8 cellular contexts compared by ENCODE assay signal in genomic region chr20:36543187-36544133, GRCh38. TPM values are rescaled to one million over a fixed set of nuclear protein-coding genes. Genes with fewer than 3 reads are reported as not detected.
A peak's percentile ranks its signal among the peaks of the same experiment; 100 is the strongest.
DNase-seq lines count a peak whose midpoint lies in the region; ATAC-seq, FAIRE-seq and TF ChIP-seq lines count a peak whose summit lies in the region.

No MANE protein-coding gene starts in this region.

- DNase-seq in AG08395 (ENCODE audit: low spot score) (peak; percentile 89), T1000 (lab: John Stamatoyannopoulos, UW) (peak; percentile 30), Right ventricle myocardium inferior (ENCODE audit: missing footprints) (peak; percentile 89), pancreas (peak in 2 of 6 donors; percentile 39 to 52), SW480 (ENCODE audit: low spot score) (no peak), SKM-1 treated with dmso at 0.1 percent for 144 hours (lab: John Stamatoyannopoulos, UW; ENCODE audit: unreplicated experiment) (no peak), RKO (ENCODE audit: low spot score) (no peak)

- no peaks in the 10 kb centered on the region for H3K4me1 ChIP-seq in pancreas

- H3K27ac ChIP-seq in pancreas: no peak overlapping the region

- no peaks in the 10 kb centered on the region for H3K9me3 ChIP-seq in pancreas

- ATAC-seq in Right ventricle myocardium inferior (peak; percentile 61), pancreas (peak in 3 of 4 donors; percentile 15 to 45 (median 19)), HG02623 (IDR thresholded peaks at IDR 0.05; ENCODE audit: unreplicated experiment) (no peak)

- 78 to 81% methylated on average over 13 to 14 of the region's 14 CpGs for WGBS in pancreas, 2 donors

- H3K4me3 ChIP-seq in pancreas: no peak overlapping the region

- no peaks in the 10 kb centered on the region for H3K36me3 ChIP-seq in pancreas

- no peaks in the 10 kb centered on the region for H3K27me3 ChIP-seq in pancreas

- intact Hi-C loops in Right ventricle myocardium inferior (cut with DNase I) (loop anchor here (5.0 to 10.0 kb wide), 3 partner anchors 46 to 211 kb away; partner anchors contain the start of gene RAB5IF), pancreas (cut with DNase I) (no loop called here)

- no peak for TF ChIP-seq CTCF in pancreas (IDR thresholded peaks at IDR 0.05)

- no peak for FAIRE-seq in pancreas (lab: Jason Lieb, UNC)

RNA-seq across cellular contexts. Expression of gene MYL9, which starts 2.1 kb away (rescaled TPM):
- total RNA-seq in Right ventricle myocardium inferior (1,923 TPM), pancreas (10 to 100 TPM in 5 of 6 donors, 1 to 10 TPM in 1; 9.9 to 62.2 (median 20.1) TPM)
- 100 to 1,000 TPM in 1 of 2 donors, 10 to 100 TPM in 1; 64.9 to 122 TPM for polyA plus RNA-seq in pancreas

RNA-seq across cellular contexts. Expression of gene TGIF2, which starts 29.9 kb away (rescaled TPM):
- total RNA-seq in Right ventricle myocardium inferior (4.5 TPM), pancreas (10 to 100 TPM; 10.9 to 18.9 (median 14.5) TPM)
- polyA plus RNA-seq in pancreas: 1 to 10 TPM; 5.7 to 9.2 TPM

Comparison
In these comparisons a context has a peak if more than half of its experiments do, and no peak if none do; other contexts are left out.
1. DNase-seq: peak in AG08395 (single experiment), T1000 (single experiment) and Right ventricle myocardium inferior (single experiment); none in SW480 (single experiment), SKM-1 treated with dmso at 0.1 percent for 144 hours (single experiment) and RKO (single experiment).
2. RNA of gene MYL9, which starts 2.1 kb away (total RNA-seq): 1,923 TPM in Right ventricle myocardium inferior (single experiment); 9.9 to 62.2 TPM in pancreas; every median in the first group is over 10 times any median in the second.